ENCODE assay signal across 30 cellular contexts in genomic region chr6:19827247-19827646, GRCh38. TPM values are rescaled to one million over a fixed set of nuclear protein-coding genes. Genes with fewer than 3 reads are reported as not detected.
"Had no signal": no experiment of that assay in that cellular context is flagged by ENCODE, and none has a peak within 500 bp of the region (broad histone marks: within the 10 kb centered on the region; RNA-seq: fewer than 3 reads in every experiment).

No MANE protein-coding gene starts in this region.

- H3K4me1 Mint-ChIP-seq: activated B cell treated with CpG ODN at 0.5 μM for 24 hours; activated T-helper 17 cell treated with anti-CD3 and anti-CD28 coated beads, Interleukin-2, amount 50 U/mL, for 72 hours; central memory CD8-positive, alpha-beta T cell had no signal

- H3K27ac ChIP-seq: brain microvascular endothelial cell, coronary artery, dorsolateral prefrontal cortex, esophagus muscularis mucosa, foreskin keratinocyte, gastrocnemius medialis, heart left ventricle, WERI-Rb-1 had no signal

- H3K27me3 Mint-ChIP-seq: activated B cell treated with CpG ODN at 0.5 μM for 24 hours; central memory CD8-positive, alpha-beta T cell had no signal

- H3K9me3 ChIP-seq: esophagus muscularis mucosa, gastrocnemius medialis had no signal

- H3K9me3 Mint-ChIP-seq: T-helper 2 cell treated with Interferon-gamma antibody and Interleukin-4, amounts not matched to agents 5 μg/mL and 100 μg/mL, for 36 hours had no signal

- H3K27me3 ChIP-seq: brain microvascular endothelial cell, esophagus muscularis mucosa, gastrocnemius medialis had no signal

- H3K27ac Mint-ChIP-seq: activated B cell treated with CpG ODN at 0.5 μM for 24 hours; activated CD8-positive, alpha-beta T cell treated with anti-CD3 and anti-CD28 coated beads for 36 hours; activated naive CD8-positive, alpha-beta T cell; activated T-helper 17 cell treated with anti-CD3 and anti-CD28 coated beads, Interleukin-2, amount 50 U/mL, for 72 hours; dendritic cell treated with granulocyte-macrophage colony-stimulating factor and Interleukin-4, amounts not matched to agents 40 ng/mL and 50 ng/mL, for 4 days; T-helper 2 cell treated with Interferon-gamma antibody and Interleukin-4, amounts not matched to agents 5 μg/mL and 100 μg/mL, for 36 hours had no signal

- H3K4me1 ChIP-seq: esophagus muscularis mucosa, foreskin keratinocyte, gastrocnemius medialis, heart left ventricle had no signal

- H3K4me3 ChIP-seq: coronary artery, dorsolateral prefrontal cortex, esophagus muscularis mucosa, gastrocnemius medialis, heart left ventricle had no signal

- H3K4me3 Mint-ChIP-seq: activated B cell treated with CpG ODN at 0.5 μM for 24 hours; activated CD8-positive, alpha-beta T cell treated with anti-CD3 and anti-CD28 coated beads for 36 hours; activated naive CD8-positive, alpha-beta T cell; activated T-cell treated with anti-CD3 and anti-CD28 coated beads, Interleukin-2, amount 50 U/mL, for 4 hours; activated T-helper 17 cell treated with anti-CD3 and anti-CD28 coated beads, Interleukin-2, amount 50 U/mL, for 72 hours; central memory CD8-positive, alpha-beta T cell; dendritic cell treated with granulocyte-macrophage colony-stimulating factor and Interleukin-4, amounts not matched to agents 40 ng/mL and 50 ng/mL, for 4 days; T-helper 2 cell treated with Interferon-gamma antibody and Interleukin-4, amounts not matched to agents 5 μg/mL and 100 μg/mL, for 36 hours had no signal

- H3K36me3 ChIP-seq: brain microvascular endothelial cell, esophagus muscularis mucosa, gastrocnemius medialis, heart left ventricle, WERI-Rb-1 had no signal

- H3K36me3 Mint-ChIP-seq: activated naive CD8-positive, alpha-beta T cell had no signal

- DNase-seq: activated B cell treated with CpG ODN at 0.5 μM for 24 hours; activated CD4-positive, alpha-beta T cell treated with anti-CD3 and anti-CD28 coated beads for 48 hours; activated CD4-positive, alpha-beta T cell treated with anti-CD3 and anti-CD28 coated beads, Interleukin-2, amount 50 U/mL, for 1 hour; activated CD4-positive, alpha-beta T cell treated with anti-CD3 and anti-CD28 coated beads, Interleukin-2, amount 50 U/mL, for 48 hours; activated CD8-positive, alpha-beta memory T cell treated with anti-CD3 and anti-CD28 coated beads for 24 hours; activated CD8-positive, alpha-beta T cell treated with anti-CD3 and anti-CD28 coated beads for 36 hours; activated effector memory CD4-positive, alpha-beta T cell treated with Interleukin-2 at 50 U/mL for 16 hours; activated gamma-delta T cell treated with Interleukin-2 at 50 U/mL for 16 hours; activated naive CD4-positive, alpha-beta T cell treated with anti-CD3 and anti-CD28 coated beads, Interleukin-2, amount 50 U/mL, for 16 hours; activated naive CD4-positive, alpha-beta T cell treated with Interleukin-2 at 50 U/mL for 16 hours; activated T-cell treated with anti-CD3 and anti-CD28 coated beads, Interleukin-2, amount 50 U/mL, for 4 hours; amniotic stem cell; anterior cingulate cortex; brain microvascular endothelial cell; dorsolateral prefrontal cortex; effector memory CD4-positive, alpha-beta T cell; erythroblast; foreskin keratinocyte; gastrocnemius medialis; glutamatergic neuron; heart left ventricle; T1000; WERI-Rb-1 had no signal

RNA-seq across cellular contexts. Expression of gene ID4, which starts 9.9 kb away (rescaled TPM):
- total RNA-seq: activated B cell treated with CpG ODN at 0.5 μM for 24 hours; activated CD8-positive, alpha-beta T cell treated with anti-CD3 and anti-CD28 coated beads for 36 hours; activated T-helper 17 cell treated with anti-CD3 and anti-CD28 coated beads, Interleukin-2, amount 50 U/mL, for 72 hours; foreskin keratinocyte had no signal
- polyA plus RNA-seq: foreskin keratinocyte had no signal
